23 cellular contexts compared by ENCODE assay signal in the genomic region with DNA sequence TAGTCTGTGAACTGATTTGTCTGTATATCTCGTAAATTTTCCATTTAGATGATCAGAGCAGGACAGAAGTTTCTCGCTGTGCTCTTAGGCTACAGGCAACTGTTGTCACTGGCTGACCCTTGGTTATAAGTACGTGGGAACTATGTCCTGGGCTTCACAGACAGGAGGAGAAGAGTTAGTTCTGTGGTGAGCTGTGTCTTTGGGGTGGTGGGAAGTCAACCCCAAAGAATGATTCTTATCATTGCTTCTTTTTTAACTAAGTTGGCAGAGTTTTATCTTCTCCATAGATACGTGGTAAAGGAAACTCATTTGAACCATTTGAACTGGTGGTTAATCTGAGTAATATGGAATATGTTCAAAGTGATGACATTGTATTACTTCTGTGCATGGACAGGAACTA.
A peak's percentile ranks its signal among the peaks of the same experiment; 100 is the strongest.
DNase-seq lines count a peak whose midpoint lies in the region; ATAC-seq and TF ChIP-seq lines count a peak whose summit lies in the region.
"Had no signal": no experiment of that assay in that cellular context is flagged by ENCODE, and none has a peak within 500 bp of the region (broad histone marks: within the 10 kb centered on the region; RNA-seq: fewer than 3 reads in every experiment).

No MANE protein-coding gene starts in this region.

- 88% methylated on average over 4 of the region's 4 CpGs for WGBS in liver
- WGBS in right lobe of liver (ENCODE audit: insufficient coverage, low coverage, low lambda C conversion rate, missing lambda C conversion rate): 76% methylated on average over 4 of the region's 4 CpGs

- H3K4me3 ChIP-seq in liver (ENCODE audit: low read depth in 1 of 3, low read length in 3 of 3): no peak overlapping the region
- H3K4me3 ChIP-seq in right lobe of liver: no peak overlapping the region
- no peak overlapping the region for H3K4me3 ChIP-seq in fibroblast of lung (replicated peaks in 1 of 4; ENCODE audit: control extremely low read depth in 1 of 4, insufficient read depth in 1 of 4, low read depth in 3 of 4, low read length in 4 of 4)
- H3K4me3 ChIP-seq: ascending aorta, colonic mucosa, lower lobe of right lung, suprapubic skin had no signal

- no peaks in the 10 kb centered on the region for H3K79me2 ChIP-seq in fibroblast of lung (ENCODE audit: control insufficient read depth, insufficient read depth, low read length)

- no peaks in the 10 kb centered on the region for H4K20me1 ChIP-seq in fibroblast of lung (ENCODE audit: control insufficient read depth, extremely low read depth, insufficient read depth, low read length)

- H3K27ac ChIP-seq in liver (ENCODE audit: low read depth in 1 of 2, low read length in 2 of 2) (no peak overlapping the region), right lobe of liver (no peak overlapping the region), fibroblast of lung (ENCODE audit: insufficient read depth, low read length) (no peak overlapping the region)
- H3K27ac ChIP-seq: ascending aorta, colonic mucosa, suprapubic skin, VCaP had no signal

- ATAC-seq in right lobe of liver (no peak), T-helper 17 cell (no peak), GM18520 (IDR thresholded peaks at IDR 0.05; ENCODE audit: unreplicated experiment) (no peak)
- ATAC-seq: lower lobe of right lung had no signal

- no peak overlapping the region for H3K4me2 ChIP-seq in fibroblast of lung (ENCODE audit: extremely low read depth, insufficient read depth, low read length)

- no peaks in the 10 kb centered on the region for H3K36me3 ChIP-seq in liver (ENCODE audit: control insufficient read depth in 4 of 4, insufficient read depth in 3 of 4, low read depth in 1 of 4, low read length in 3 of 4)
- H3K36me3 ChIP-seq in right lobe of liver: no peaks in the 10 kb centered on the region
- H3K36me3 ChIP-seq in fibroblast of lung (ENCODE audit: control insufficient read depth, insufficient read depth, low read length): no peaks in the 10 kb centered on the region
- H3K36me3 ChIP-seq: ascending aorta, colonic mucosa, lower lobe of right lung, suprapubic skin had no signal

- peaks cover 16% of the 10 kb centered on the region for H3K4me1 Mint-ChIP-seq in T-helper 17 cell
- H3K4me1 Mint-ChIP-seq in activated CD4-positive, alpha-beta T cell treated with anti-CD3 and anti-CD28 coated beads, Interleukin-2, amount 10 ng/mL, durations not matched to agents 24 days and 14 days: peaks cover 24% of the 10 kb centered on the region
- H3K4me1 Mint-ChIP-seq: immature natural killer cell had no signal

- H3K27ac Mint-ChIP-seq in T-helper 17 cell: peak overlapping the region; percentile 51
- H3K27ac Mint-ChIP-seq in activated CD4-positive, alpha-beta T cell treated with anti-CD3 and anti-CD28 coated beads, Interleukin-2, amount 10 ng/mL, durations not matched to agents 24 days and 14 days: no peak overlapping the region
- H3K27ac Mint-ChIP-seq: activated naive CD4-positive, alpha-beta T cell treated with anti-CD3 and anti-CD28 coated beads, Interleukin-2, amount 10 ng/mL, durations not matched to agents 7 days and 5 days; CD4-positive, alpha-beta T cell; immature natural killer cell; T-helper 1 cell treated with Interleukin-12 subunit alpha and Interleukin-12 subunit beta and Interleukin-4 antibody, amounts not matched to agents 30 μg/mL and 1 μg/mL, for 36 hours had no signal

- H3K9ac ChIP-seq in liver (ENCODE audit: low read depth in 1 of 2, low read length in 2 of 2) (no peak overlapping the region), fibroblast of lung (ENCODE audit: insufficient read depth, low read length) (no peak overlapping the region)

- H3K27me3 Mint-ChIP-seq in T-helper 17 cell: no peaks in the 10 kb centered on the region
- H3K27me3 Mint-ChIP-seq in activated CD4-positive, alpha-beta T cell treated with anti-CD3 and anti-CD28 coated beads, Interleukin-2, amount 10 ng/mL, durations not matched to agents 24 days and 14 days: no peaks in the 10 kb centered on the region
- H3K27me3 Mint-ChIP-seq: CD4-positive, alpha-beta T cell had no signal

- H3K4me1 ChIP-seq in liver (ENCODE audit: control insufficient read depth in 4 of 4, insufficient read depth in 4 of 4, low read length in 3 of 4) (peaks cover 0 to 3% (median 0%) of the 10 kb centered on the region in 4 donors), right lobe of liver (no peaks in the 10 kb centered on the region), fibroblast of lung (ENCODE audit: control insufficient read depth, extremely low read depth, insufficient read depth, low read length) (peaks cover 8% of the 10 kb centered on the region)
- H3K4me1 ChIP-seq: colonic mucosa had no signal

- H3K27me3 ChIP-seq in liver (ENCODE audit: control insufficient read depth in 4 of 4, insufficient read depth in 4 of 4, low read length in 3 of 4) (no peaks in the 10 kb centered on the region), right lobe of liver (no peaks in the 10 kb centered on the region), fibroblast of lung (ENCODE audit: control insufficient read depth, insufficient read depth, low read length) (no peaks in the 10 kb centered on the region)
- H3K27me3 ChIP-seq: ascending aorta, colonic mucosa, suprapubic skin had no signal

- no peak for TF ChIP-seq RAD21 in liver (IDR thresholded peaks at IDR 0.05)

- no peak overlapping the region for H2AFZ ChIP-seq in fibroblast of lung (ENCODE audit: low read length)

- H3K9me3 ChIP-seq in liver (ENCODE audit: control insufficient read depth in 4 of 4, low read length in 3 of 4) (no peaks in the 10 kb centered on the region), right lobe of liver (no peaks in the 10 kb centered on the region), T-helper 17 cell (ENCODE audit: control insufficient read depth, low read length, poor library complexity, severe bottlenecking) (no peaks in the 10 kb centered on the region), fibroblast of lung (ENCODE audit: control insufficient read depth, insufficient read depth, low read depth, low read length) (no peaks in the 10 kb centered on the region)
- H3K9me3 ChIP-seq: ascending aorta, colonic mucosa, lower lobe of right lung, suprapubic skin had no signal

- DNase-seq in right lobe of liver: no peak
- no peak for DNase-seq in T-helper 17 cell
- peak; percentile 36 to 77 for DNase-seq in fibroblast of lung (ENCODE audit: low read depth in 2 of 2)
- DNase-seq in activated naive CD4-positive, alpha-beta T cell treated with anti-CD3 and anti-CD28 coated beads, Interleukin-2, amount 50 U/mL, for 16 hours: no peak
- no peak for DNase-seq in activated CD4-positive, alpha-beta T cell treated with anti-CD3 and anti-CD28 coated beads, Interleukin-2, amount 10 ng/mL, durations not matched to agents 24 days and 14 days
- no peak for DNase-seq in middle frontal gyrus (ENCODE audit: extremely low spot score, low spot score)
- DNase-seq: activated naive CD4-positive, alpha-beta T cell treated with anti-CD3 and anti-CD28 coated beads, Interleukin-2, amount 10 ng/mL, durations not matched to agents 7 days and 5 days; CD4-positive, alpha-beta T cell; colonic mucosa; GOT3; immature natural killer cell; KBM-7; lower lobe of right lung; NCI-H1694; NCI-H2171 treated with DMSO at 0.1 percent for 48 hours; NCI-H748 treated with DMSO at 0.1 percent for 48 hours; nucleus accumbens had no signal

- TF ChIP-seq CTCF in liver (IDR thresholded peaks at IDR 0.05; ENCODE audit: low read depth, low read length, missing input control): no peak
- no peak for TF ChIP-seq CTCF in right lobe of liver (IDR thresholded peaks at IDR 0.05)
- no peak for TF ChIP-seq CTCF in fibroblast of lung (conservative IDR thresholded peaks at IDR 0.05 in 1 of 2, IDR thresholded peaks at IDR 0.05 in 1 of 2; ENCODE audit: low read depth in 1 of 2, low read length in 2 of 2)

- H3K9me3 Mint-ChIP-seq in activated CD4-positive, alpha-beta T cell treated with anti-CD3 and anti-CD28 coated beads, Interleukin-2, amount 10 ng/mL, durations not matched to agents 24 days and 14 days: no peaks in the 10 kb centered on the region
- H3K9me3 Mint-ChIP-seq: activated naive CD4-positive, alpha-beta T cell treated with anti-CD3 and anti-CD28 coated beads, Interleukin-2, amount 10 ng/mL, durations not matched to agents 7 days and 5 days; CD4-positive, alpha-beta T cell; immature natural killer cell; T-helper 1 cell treated with Interleukin-12 subunit alpha and Interleukin-12 subunit beta and Interleukin-4 antibody, amounts not matched to agents 30 μg/mL and 1 μg/mL, for 36 hours had no signal

- TF ChIP-seq POLR2A in right lobe of liver (IDR thresholded peaks at IDR 0.05): no peak

- no peak overlapping the region for H3K4me3 Mint-ChIP-seq in T-helper 17 cell
- no peak overlapping the region for H3K4me3 Mint-ChIP-seq in activated CD4-positive, alpha-beta T cell treated with anti-CD3 and anti-CD28 coated beads, Interleukin-2, amount 10 ng/mL, durations not matched to agents 24 days and 14 days
- H3K4me3 Mint-ChIP-seq: activated naive CD4-positive, alpha-beta T cell treated with anti-CD3 and anti-CD28 coated beads, Interleukin-2, amount 10 ng/mL, durations not matched to agents 7 days and 5 days; CD4-positive, alpha-beta T cell; immature natural killer cell; T-helper 1 cell treated with Interleukin-12 subunit alpha and Interleukin-12 subunit beta and Interleukin-4 antibody, amounts not matched to agents 30 μg/mL and 1 μg/mL, for 36 hours had no signal

- intact Hi-C loops in right lobe of liver (cut with DNase I): no loop called here
- intact Hi-C loops in activated CD4-positive, alpha-beta T cell treated with anti-CD3 and anti-CD28 coated beads, Interleukin-2, amount 10 ng/mL, durations not matched to agents 24 days and 14 days (cut with micrococcal nuclease): loop anchor here (2.0 kb wide), 1 partner anchor 120 kb away; no protein-coding TSS in a partner anchor

- peaks cover 2% of the 10 kb centered on the region for H3K36me3 Mint-ChIP-seq in T-helper 17 cell (ENCODE audit: low read depth)
- no peaks in the 10 kb centered on the region for H3K36me3 Mint-ChIP-seq in activated CD4-positive, alpha-beta T cell treated with anti-CD3 and anti-CD28 coated beads, Interleukin-2, amount 10 ng/mL, durations not matched to agents 24 days and 14 days (ENCODE audit: low read depth)
- H3K36me3 Mint-ChIP-seq: activated naive CD4-positive, alpha-beta T cell treated with anti-CD3 and anti-CD28 coated beads, Interleukin-2, amount 10 ng/mL, durations not matched to agents 7 days and 5 days had no signal

TF ChIP-seq in liver, 16 proteins besides CTCF, POLR2A, EP300 and RAD21:
- TF ChIP-seq NR2F2 (IDR thresholded peaks at IDR 0.05) (peak; percentile 42), HNF4G (IDR thresholded peaks at IDR 0.05) (no peak)

Comparison
In these comparisons a context has a peak if more than half of its experiments do, and no peak if none do; other contexts are left out.
1. DNase-seq: peak in fibroblast of lung (2 of 2); none in right lobe of liver (0 of 3), T-helper 17 cell (0 of 3), activated naive CD4-positive, alpha-beta T cell treated with anti-CD3 and anti-CD28 coated beads, Interleukin-2, amount 50 U/mL, for 16 hours (single experiment), activated CD4-positive, alpha-beta T cell treated with anti-CD3 and anti-CD28 coated beads, Interleukin-2, amount 10 ng/mL, durations not matched to agents 24 days and 14 days (single experiment) and middle frontal gyrus (single experiment).